13 cellular contexts compared by ENCODE assay signal in the genomic region with DNA sequence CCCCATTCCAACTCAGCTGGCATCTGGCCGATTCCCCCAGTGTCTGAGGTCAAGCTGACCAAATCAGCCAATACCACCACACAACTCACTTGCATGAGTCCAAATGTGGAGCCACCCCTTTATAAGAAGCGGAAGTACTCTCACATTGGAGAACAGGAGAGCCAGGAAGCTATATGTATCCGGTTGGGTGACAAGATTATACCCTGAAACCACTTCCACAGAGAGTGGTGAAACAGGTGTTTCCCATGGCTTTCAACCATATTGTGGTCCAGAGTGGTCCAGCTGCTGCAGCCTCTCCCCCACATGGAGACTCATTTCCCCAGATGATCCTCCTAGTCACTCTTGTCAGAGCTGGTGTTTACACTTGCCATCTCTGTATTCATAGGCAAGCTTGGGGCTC. TPM values are rescaled to one million over a fixed set of nuclear protein-coding genes. Genes with fewer than 3 reads are reported as not detected.
DNase-seq lines count a peak whose midpoint lies in the region; ATAC-seq, FAIRE-seq and TF ChIP-seq lines count a peak whose summit lies in the region.
"Had no signal": no experiment of that assay in that cellular context is flagged by ENCODE, and none has a peak within 500 bp of the region (broad histone marks: within the 10 kb centered on the region; RNA-seq: fewer than 3 reads in every experiment).

No MANE protein-coding gene starts in this region.

- no peak for TF ChIP-seq EP300 in GM12878 (IDR thresholded peaks at IDR 0.05; ENCODE audit: borderline replicate concordance in 1 of 2, control insufficient read depth in 1 of 2, low read depth in 2 of 2, low read length in 2 of 2)

- in situ Hi-C loops in GM12878 (cut with MboI) = no loop called here

- RAD21 ChIA-PET in GM12878 (lab: Charles Lee; ENCODE audit: unreplicated experiment) = interaction anchor here (1.3 to 2.6 kb wide), 2 partner anchors 33 to 35 kb away, joined by 3 to 10 read pairs; no protein-coding TSS in a partner anchor

- no peak overlapping the region for H3K4me2 ChIP-seq in GM12878 (ENCODE audit: control insufficient read depth, insufficient read depth)

- no peak for TF ChIP-seq POLR2A in GM12878 (IDR thresholded peaks at IDR 0.05; ENCODE audit: low read depth, low read length)

- no peak for TF ChIP-seq RAD21 in GM12878 (IDR thresholded peaks at IDR 0.05; ENCODE audit: insufficient read depth, low read depth, low read length)

- no peak overlapping the region for H2AFZ ChIP-seq in GM12878 (ENCODE audit: control insufficient read depth, low read depth, low read length)

- CTCF ChIA-PET in GM12878 (lab: Yijun Ruan, JAX) = interaction anchor here (10.7 kb wide), 1 partner anchor 33 kb away, joined by 277 read pairs; no protein-coding TSS in a partner anchor

- no TSS peak for BruUV-seq in GM12878 (replicated peaks; lab: Mats Ljungman, UMichigan)

- H3K27ac ChIP-seq in GM12878 (ENCODE audit: control insufficient read depth, insufficient read depth) (no peak overlapping the region), small intestine (ENCODE audit: low read depth in 1 of 2, low read length in 1 of 2) (no peak overlapping the region)
- H3K27ac ChIP-seq: SJCRH30, skin epidermis had no signal

- POLR2A ChIA-PET in GM12878 (lab: Charles Lee) = no interaction called here

- WGBS in GM12878 (ENCODE audit: insufficient coverage, insufficient replicate concordance, low lambda C conversion rate, missing lambda C conversion rate) = 4% methylated on average over 3 of the region's 3 CpGs
- WGBS in small intestine, 3 donors = 69 to 87% (median 74%) methylated on average over 3 of the region's 3 CpGs

- ATAC-seq in GM18907 (IDR thresholded peaks at IDR 0.05; ENCODE audit: unreplicated experiment) (peak; percentile 88), GM21619 (IDR thresholded peaks at IDR 0.05; ENCODE audit: unreplicated experiment) (peak; percentile 67), HG03354 (IDR thresholded peaks at IDR 0.05; ENCODE audit: poor library complexity, severe bottlenecking, unreplicated experiment) (peak; percentile 78), GM12878 (peak; percentile 30), GM18867 (IDR thresholded peaks at IDR 0.05; ENCODE audit: unreplicated experiment) (no peak)

- no peak for TF ChIP-seq CTCF in GM12878 (IDR thresholded peaks at IDR 0.05 in 2 of 3, conservative IDR thresholded peaks at IDR 0.05 in 1 of 3; ENCODE audit: control insufficient read depth in 2 of 3, extremely low read depth in 1 of 3, insufficient read depth in 1 of 3, low read depth in 3 of 3, low read length in 3 of 3)
- TF ChIP-seq CTCF in GM10266 (IDR thresholded peaks at IDR 0.05; ENCODE audit: control insufficient read depth, insufficient read depth, low read depth, missing control alignments) = no peak

- FAIRE-seq in GM12878 (lab: Jason Lieb, UNC) (no peak), small intestine (lab: Jason Lieb, UNC) (no peak)

- no peak overlapping the region for H3K9ac ChIP-seq in GM12878 (ENCODE audit: control insufficient read depth, insufficient read depth, low read length)

- H4K20me1 ChIP-seq in GM12878 (ENCODE audit: control insufficient read depth, insufficient read depth) = no peaks in the 10 kb centered on the region

- intact Hi-C loops in GM12878 (cut with micrococcal nuclease; ENCODE audit: unreplicated experiment) = no loop called here

- H3K4me3 ChIP-seq in GM12878 (no peak overlapping the region), small intestine (ENCODE audit: low read depth in 1 of 2, low read length in 2 of 2) (no peak overlapping the region)
- H3K4me3 ChIP-seq: SJCRH30, skin epidermis had no signal

- H3K9me3 ChIP-seq in GM12878 (replicated peaks; ENCODE audit: control insufficient read depth, insufficient read depth, low read length) = peaks cover 1% of the 10 kb centered on the region; the same call in 1 of the 3 replicates
- peaks cover 2% of the 10 kb centered on the region for H3K9me3 ChIP-seq in small intestine (ENCODE audit: control insufficient read depth, low read depth)
- H3K9me3 ChIP-seq: SJCRH30 had no signal

- no peaks in the 10 kb centered on the region for H3K79me2 ChIP-seq in GM12878 (ENCODE audit: control insufficient read depth, insufficient read depth, low read length)

- no peaks in the 10 kb centered on the region for H3K36me3 ChIP-seq in GM12878 (ENCODE audit: control insufficient read depth in 2 of 2, insufficient read depth in 2 of 2, low read length in 1 of 2)
- no peaks in the 10 kb centered on the region for H3K36me3 ChIP-seq in small intestine (ENCODE audit: control insufficient read depth in 2 of 2, insufficient read depth in 2 of 2, low read length in 2 of 2)
- H3K36me3 ChIP-seq: SJCRH30 had no signal

- H3K27me3 ChIP-seq in GM12878 (replicated peaks in 1 of 2; ENCODE audit: control insufficient read depth in 2 of 2, insufficient read depth in 2 of 2, low read length in 1 of 2) (no peaks in the 10 kb centered on the region), small intestine (ENCODE audit: control insufficient read depth in 2 of 2, insufficient read depth in 2 of 2, low read length in 2 of 2) (no peaks in the 10 kb centered on the region)
- H3K27me3 ChIP-seq: SJCRH30 had no signal

- SMC1A ChIA-PET in GM12878 (lab: Charles Lee; ENCODE audit: uncharacterized antibody, unreplicated experiment) = interaction anchor here (1.0 to 10.8 kb wide), 2 partner anchors 18 to 35 kb away, joined by 3 to 168 read pairs; no protein-coding TSS in a partner anchor

- H3K4me1 ChIP-seq in GM12878 (ENCODE audit: control insufficient read depth, insufficient read depth, low read length) (no peaks in the 10 kb centered on the region), small intestine (ENCODE audit: control insufficient read depth in 2 of 2, insufficient read depth in 1 of 2, low read depth in 1 of 2, low read length in 1 of 2) (no peaks in the 10 kb centered on the region)

- DNase-seq in GM12878 (ENCODE audit: low read depth, low spot score) (no peak), small intestine (no peak), GM10266 (ENCODE audit: extremely low spot score) (no peak)
- DNase-seq: activated CD4-positive, alpha-beta T cell treated with anti-CD3 and anti-CD28 coated beads for 48 hours; anterior cingulate cortex; DMS79; NCI-H2171 treated with DMSO at 0.1 percent for 48 hours had no signal

TF ChIP-seq in GM12878, 131 proteins besides CTCF, POLR2A, EP300 and RAD21 (continues in another document):
- no peak for TF ChIP-seq ZBTB4 (CRISPR knock-in tag; IDR thresholded peaks at IDR 0.05)
- TF ChIP-seq KDM1A (IDR thresholded peaks at IDR 0.05; ENCODE audit: borderline replicate concordance) = no peak
- no peak for TF ChIP-seq EED (IDR thresholded peaks at IDR 0.05; ENCODE audit: low read depth)
- peak; percentile 44; the same call in 1 of the 2 replicates for TF ChIP-seq RUNX3 (IDR thresholded peaks at IDR 0.05; ENCODE audit: low read length)
- 0 out of 2 replicates have a peak, but pooled peaks have one; percentile 61 for TF ChIP-seq TCF12 (IDR thresholded peaks at IDR 0.05; ENCODE audit: low read depth, low read length)
- no peak for TF ChIP-seq POLR2AphosphoS5 (IDR thresholded peaks at IDR 0.05; ENCODE audit: low read length)
- no peak for TF ChIP-seq BRCA1 (IDR thresholded peaks at IDR 0.05; ENCODE audit: low read depth, low read length)
- TF ChIP-seq TCF3 (IDR thresholded peaks at IDR 0.05; ENCODE audit: borderline replicate concordance, insufficient read depth, low read depth, low read length) = 0 out of 2 replicates have a peak, but pooled peaks have one; percentile 39

RNA-seq across cellular contexts. Expression of gene SERINC1, which starts 24.0 kb away (rescaled TPM):
- total RNA-seq in GM12878 (2013; cell fraction: nucleolus; rRNA removed) = 58.7 and 59.2 TPM in 2 replicates
- 28.4 and 34.2 TPM in 2 replicates for total RNA-seq in GM12878 (2014; rRNA removed)
- total RNA-seq in GM12878 (2014; rRNA removed; fragmentation: Illumina TruSeq; extraction: Trizol) = 39.9 and 40.2 TPM in 2 replicates
- total RNA-seq in GM12878 (2021) = 22.3 and 22.7 TPM in 2 replicates
- polyA plus RNA-seq in GM12878 (2011; ENCODE audit: low read depth) = 29.3 TPM
- polyA plus RNA-seq in GM12878 (2011; rRNA removed) = 45.7 and 73.9 TPM in 2 replicates
- polyA plus RNA-seq in GM12878 (2011; cell fraction: cytosol; rRNA removed) = 15.7 and 20.0 TPM in 2 replicates
- polyA plus RNA-seq in GM12878 (2011; cell fraction: nucleus; rRNA removed) = 7.5 and 8.0 TPM in 2 replicates
- 37.1 and 42.4 TPM in 2 replicates for polyA plus RNA-seq in GM12878 (2012)
- polyA plus RNA-seq in GM12878 (2014; fragmentation: Illumina TruSeq; extraction: Trizol) = 35.5 and 42.7 TPM in 2 replicates
- 10 to 100 TPM; 18.5 to 22.5 TPM for polyA plus RNA-seq in GM12878 (2014; fragmentation: Nextera tagmentation; extraction: Ambion mirVana)
- 21.9 and 27.0 TPM in 2 replicates for polyA plus RNA-seq in GM12878 (2014; rRNA removed)
- 10 to 100 TPM; 33.8 to 35.5 TPM for polyA plus RNA-seq in GM12878 (2016; fragmentation: Nextera tagmentation; extraction: Ambion mirVana)
- polyA minus RNA-seq in GM12878 (2011; rRNA and poly(A)+ RNA removed) = 44.4 and 63.1 TPM in 2 replicates
- polyA minus RNA-seq in GM12878 (2011; cell fraction: cytosol; rRNA and poly(A)+ RNA removed) = 19.4 and 19.8 TPM in 2 replicates
- polyA minus RNA-seq in GM12878 (2011; cell fraction: nucleus; rRNA and poly(A)+ RNA removed) = 10.4 and 14.0 TPM in 2 replicates
- 10 to 100 TPM; 35.3 to 89.9 (median 53.2) TPM for polyA plus RNA-seq in small intestine
